In the genomic region with DNA sequence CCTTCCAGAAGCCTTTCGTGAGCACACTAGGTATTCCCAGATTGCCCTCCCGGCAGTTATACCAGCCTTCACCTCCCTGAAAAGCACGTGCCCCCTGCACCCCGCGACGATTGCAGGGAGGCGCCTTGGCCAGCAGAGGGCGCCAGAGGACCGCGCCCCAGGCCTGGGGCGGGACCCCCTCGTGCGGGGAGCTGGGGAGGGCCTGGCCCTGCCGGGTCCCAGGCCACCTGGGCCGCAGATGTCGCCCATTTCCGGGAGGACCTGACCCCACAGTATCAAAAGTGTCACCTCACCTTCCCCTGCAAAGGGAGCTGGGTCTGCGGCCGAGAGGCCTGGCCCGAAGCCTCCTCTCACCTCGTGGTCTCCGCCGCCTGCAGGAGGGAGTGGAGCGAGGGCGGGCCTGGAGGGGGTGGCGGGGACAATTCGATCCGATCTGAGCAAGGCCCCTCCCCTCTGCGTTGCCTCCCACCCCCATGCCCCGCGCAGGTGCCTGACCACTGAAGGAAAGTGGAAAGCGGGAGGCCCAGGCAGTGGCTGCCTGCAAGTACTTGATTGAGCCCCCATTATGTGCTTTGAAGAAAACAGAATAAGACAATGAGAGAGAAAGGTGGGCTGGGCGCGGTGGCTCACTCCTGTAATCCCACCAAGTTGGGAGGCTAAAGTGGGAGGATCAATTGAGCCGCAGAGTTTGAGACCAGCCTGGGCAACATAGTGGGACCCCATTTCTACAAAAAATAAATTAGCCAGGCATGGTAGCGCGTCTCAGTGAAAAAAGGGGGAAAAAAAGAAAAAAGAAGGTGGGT, we compare ENCODE assay signal across 1 cellular context.
A peak's percentile ranks its signal among the peaks of the same experiment; 100 is the strongest.
TF ChIP-seq lines count a peak whose summit lies in the region.

No MANE protein-coding gene starts in this region.

TF ChIP-seq in K562, 482 proteins besides CTCF, POLR2A, EP300 and RAD21 (continued from another document and continues in another):
- TF ChIP-seq MGA (IDR thresholded peaks at IDR 0.05): peak; percentile 97
- peak; percentile 48; the same call in 1 of the 2 replicates for TF ChIP-seq E2F1 (CRISPR knock-in tag; IDR thresholded peaks at IDR 0.05)
- TF ChIP-seq SIRT6 (IDR thresholded peaks at IDR 0.05; ENCODE audit: low read depth, low read length): no peak
- no peak for TF ChIP-seq SREBF2 (CRISPR knock-in tag; IDR thresholded peaks at IDR 0.05)
- TF ChIP-seq BCOR (IDR thresholded peaks at IDR 0.05): no peak
- TF ChIP-seq USF2 (CRISPR knock-in tag; IDR thresholded peaks at IDR 0.05): peak; percentile 75
- TF ChIP-seq ELF1 (tag; IDR thresholded peaks at IDR 0.05): no peak; the same call in 1 of the 2 replicates
- no peak for TF ChIP-seq RBM14 (IDR thresholded peaks at IDR 0.05; ENCODE audit: borderline replicate concordance, insufficient read depth, low read depth, low read length)
- TF ChIP-seq, protein P1, sequence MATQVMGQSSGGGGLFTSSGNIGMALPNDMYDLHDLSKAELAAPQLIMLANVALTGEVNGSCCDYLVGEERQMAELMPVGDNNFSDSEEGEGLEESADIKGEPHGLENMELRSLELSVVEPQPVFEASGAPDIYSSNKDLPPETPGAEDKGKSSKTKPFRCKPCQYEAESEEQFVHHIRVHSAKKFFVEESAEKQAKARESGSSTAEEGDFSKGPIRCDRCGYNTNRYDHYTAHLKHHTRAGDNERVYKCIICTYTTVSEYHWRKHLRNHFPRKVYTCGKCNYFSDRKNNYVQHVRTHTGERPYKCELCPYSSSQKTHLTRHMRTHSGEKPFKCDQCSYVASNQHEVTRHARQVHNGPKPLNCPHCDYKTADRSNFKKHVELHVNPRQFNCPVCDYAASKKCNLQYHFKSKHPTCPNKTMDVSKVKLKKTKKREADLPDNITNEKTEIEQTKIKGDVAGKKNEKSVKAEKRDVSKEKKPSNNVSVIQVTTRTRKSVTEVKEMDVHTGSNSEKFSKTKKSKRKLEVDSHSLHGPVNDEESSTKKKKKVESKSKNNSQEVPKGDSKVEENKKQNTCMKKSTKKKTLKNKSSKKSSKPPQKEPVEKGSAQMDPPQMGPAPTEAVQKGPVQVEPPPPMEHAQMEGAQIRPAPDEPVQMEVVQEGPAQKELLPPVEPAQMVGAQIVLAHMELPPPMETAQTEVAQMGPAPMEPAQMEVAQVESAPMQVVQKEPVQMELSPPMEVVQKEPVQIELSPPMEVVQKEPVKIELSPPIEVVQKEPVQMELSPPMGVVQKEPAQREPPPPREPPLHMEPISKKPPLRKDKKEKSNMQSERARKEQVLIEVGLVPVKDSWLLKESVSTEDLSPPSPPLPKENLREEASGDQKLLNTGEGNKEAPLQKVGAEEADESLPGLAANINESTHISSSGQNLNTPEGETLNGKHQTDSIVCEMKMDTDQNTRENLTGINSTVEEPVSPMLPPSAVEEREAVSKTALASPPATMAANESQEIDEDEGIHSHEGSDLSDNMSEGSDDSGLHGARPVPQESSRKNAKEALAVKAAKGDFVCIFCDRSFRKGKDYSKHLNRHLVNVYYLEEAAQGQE (CRISPR knock-in tag; IDR thresholded peaks at IDR 0.05; ENCODE audit: low read depth): no peak
- no peak for TF ChIP-seq ZNF79 (CRISPR knock-in tag; IDR thresholded peaks at IDR 0.05; ENCODE audit: low read depth)
- TF ChIP-seq, protein P2, sequence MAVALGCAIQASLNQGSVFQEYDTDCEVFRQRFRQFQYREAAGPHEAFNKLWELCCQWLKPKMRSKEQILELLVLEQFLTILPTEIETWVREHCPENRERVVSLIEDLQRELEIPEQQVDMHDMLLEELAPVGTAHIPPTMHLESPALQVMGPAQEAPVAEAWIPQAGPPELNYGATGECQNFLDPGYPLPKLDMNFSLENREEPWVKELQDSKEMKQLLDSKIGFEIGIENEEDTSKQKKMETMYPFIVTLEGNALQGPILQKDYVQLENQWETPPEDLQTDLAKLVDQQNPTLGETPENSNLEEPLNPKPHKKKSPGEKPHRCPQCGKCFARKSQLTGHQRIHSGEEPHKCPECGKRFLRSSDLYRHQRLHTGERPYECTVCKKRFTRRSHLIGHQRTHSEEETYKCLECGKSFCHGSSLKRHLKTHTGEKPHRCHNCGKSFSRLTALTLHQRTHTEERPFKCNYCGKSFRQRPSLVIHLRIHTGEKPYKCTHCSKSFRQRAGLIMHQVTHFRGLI (CRISPR knock-in tag; IDR thresholded peaks at IDR 0.05): no peak
- no peak for TF ChIP-seq COPS2 (conservative IDR thresholded peaks at IDR 0.05)
- TF ChIP-seq CEBPZ (IDR thresholded peaks at IDR 0.05; ENCODE audit: borderline replicate concordance, low read depth, low read length): no peak
- no peak for TF ChIP-seq CHCHD3 (CRISPR knock-in tag; IDR thresholded peaks at IDR 0.05)
- peak; percentile 25; the same call in 1 of the 2 replicates for TF ChIP-seq JUN (IDR thresholded peaks at IDR 0.05; ENCODE audit: borderline replicate concordance, low read depth, low read length)
- 0 out of 2 replicates have a peak, but pooled peaks have one; percentile 45 for TF ChIP-seq JUN (CRISPR knock-in tag; IDR thresholded peaks at IDR 0.05; ENCODE audit: borderline replicate concordance)
- no peak for TF ChIP-seq ID3 (CRISPR knock-in tag; IDR thresholded peaks at IDR 0.05)
- TF ChIP-seq ID3 (tag; IDR thresholded peaks at IDR 0.05): peak; percentile 74
- no peak for TF ChIP-seq DMBX1 (CRISPR knock-in tag; IDR thresholded peaks at IDR 0.05; ENCODE audit: borderline replicate concordance)
- TF ChIP-seq CTCFL (IDR thresholded peaks at IDR 0.05; ENCODE audit: borderline replicate concordance, insufficient read depth, low read depth, low read length, poor library complexity, severe bottlenecking): peak; percentile 70
- TF ChIP-seq GATAD2A (IDR thresholded peaks at IDR 0.05): peak; percentile 94
- no peak for TF ChIP-seq ZNF445 (CRISPR knock-in tag; IDR thresholded peaks at IDR 0.05; ENCODE audit: low read depth)
